In the genomic region with DNA sequence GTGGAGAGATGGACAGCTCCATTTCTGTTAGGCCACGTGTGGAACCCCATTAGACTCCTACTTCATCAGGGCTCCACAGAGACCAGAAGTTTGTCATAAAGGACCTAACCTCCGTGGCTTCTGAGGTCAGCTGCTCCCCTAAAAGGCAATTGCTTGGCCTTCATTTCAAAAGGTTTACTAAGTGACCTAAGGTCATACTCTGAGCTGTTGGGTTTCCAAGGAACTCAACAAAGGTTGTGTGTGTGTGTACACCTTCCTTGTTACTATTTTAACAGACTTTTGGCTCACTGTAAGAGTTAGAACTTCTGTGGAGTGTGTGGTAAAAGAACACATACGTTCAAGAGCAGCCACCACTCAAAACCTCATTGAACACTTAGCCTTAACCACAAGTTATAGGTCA, we compare ENCODE assay signal across 23 cellular contexts.
"Had no signal": no experiment of that assay in that cellular context is flagged by ENCODE, and none has a peak within 500 bp of the region (broad histone marks: within the 10 kb centered on the region; RNA-seq: fewer than 3 reads in every experiment).

No MANE protein-coding gene starts in this region.

- H3K4me3 Mint-ChIP-seq: activated naive CD8-positive, alpha-beta T cell; activated T-cell treated with anti-CD3 and anti-CD28 coated beads, Interleukin-2, amount 50 U/mL, for 4 hours; dendritic cell treated with granulocyte-macrophage colony-stimulating factor and Interleukin-4, amounts not matched to agents 40 ng/mL and 50 ng/mL, for 4 days; naive thymus-derived CD4-positive, alpha-beta T cell; T-cell had no signal

- H3K4me3 ChIP-seq: ascending aorta, pancreas, prostate gland, skin epidermis, tibial nerve had no signal

- H3K27me3 Mint-ChIP-seq: activated naive CD8-positive, alpha-beta T cell; dendritic cell treated with granulocyte-macrophage colony-stimulating factor and Interleukin-4, amounts not matched to agents 40 ng/mL and 50 ng/mL, for 4 days; naive thymus-derived CD4-positive, alpha-beta T cell; T-cell had no signal

- H3K4me1 Mint-ChIP-seq: T-cell had no signal

- H3K27ac Mint-ChIP-seq: activated naive CD8-positive, alpha-beta T cell; dendritic cell treated with granulocyte-macrophage colony-stimulating factor and Interleukin-4, amounts not matched to agents 40 ng/mL and 50 ng/mL, for 4 days; naive thymus-derived CD4-positive, alpha-beta T cell; T-cell had no signal

- DNase-seq: activated CD4-positive, alpha-beta T cell treated with anti-CD3 and anti-CD28 coated beads for 4 hours; activated CD4-positive, alpha-beta T cell treated with anti-CD3 and anti-CD28 coated beads, Interleukin-2, amount 50 U/mL, for 4 hours; activated CD4-positive, CD25-positive, alpha-beta regulatory T cell; activated effector memory CD4-positive, alpha-beta T cell treated with Interleukin-2 at 50 U/mL for 16 hours; activated naive CD4-positive, alpha-beta T cell treated with Interleukin-2 at 50 U/mL for 16 hours; activated T-cell treated with anti-CD3 and anti-CD28 coated beads, Interleukin-2, amount 50 U/mL, for 4 hours; brain microvascular endothelial cell; glutamatergic neuron; left ventricle myocardium superior; mammary epithelial cell; naive thymus-derived CD4-positive, alpha-beta T cell; pancreas; retina; stimulated activated CD4-positive, alpha-beta T cell treated with anti-CD3 and anti-CD28 coated beads, Interleukin-12 subunit alpha, Interleukin-12 subunit beta, amount 100 ng/mL, for 4 hours; stimulated activated CD4-positive, alpha-beta T cell treated with anti-CD3 and anti-CD28 coated beads, Interleukin-4, amount 100 ng/mL, for 1 hour; T-cell had no signal

- H3K9me3 Mint-ChIP-seq: activated T-cell treated with anti-CD3 and anti-CD28 coated beads, Interleukin-2, amount 50 U/mL, for 4 hours; dendritic cell treated with granulocyte-macrophage colony-stimulating factor and Interleukin-4, amounts not matched to agents 40 ng/mL and 50 ng/mL, for 4 days; naive thymus-derived CD4-positive, alpha-beta T cell; T-cell had no signal

- ATAC-seq: activated T-cell treated with anti-CD3 and anti-CD28 coated beads, Interleukin-2, amount 50 U/mL, for 4 hours; left ventricle myocardium superior; naive thymus-derived CD4-positive, alpha-beta T cell; pancreas; sciatic nerve; T-cell had no signal
